In genomic region chr17:60744355-60744958, GRCh38 we compare ENCODE assay signal across 12 cellular contexts.
DNase-seq lines count a peak whose midpoint lies in the region; ATAC-seq and TF ChIP-seq lines count a peak whose summit lies in the region.
"Had no signal": no experiment of that assay in that cellular context is flagged by ENCODE, and none has a peak within 500 bp of the region (broad histone marks: within the 10 kb centered on the region; RNA-seq: fewer than 3 reads in every experiment).

No MANE protein-coding gene starts in this region.

- TF ChIP-seq CTCF in dorsolateral prefrontal cortex (IDR thresholded peaks at IDR 0.05 in 54 of 56, conservative IDR thresholded peaks at IDR 0.05 in 2 of 56; ENCODE audit: low read depth in 1 of 56, partially characterized antibody in 56 of 56) (no peak), upper lobe of right lung (IDR thresholded peaks at IDR 0.05) (no peak)

- intact Hi-C loops in dorsolateral prefrontal cortex (cut with DNase I) = loop anchor here in 1 of 2 donors (2.0 kb wide), 1 partner anchor 666 kb away; no protein-coding TSS in a partner anchor
- intact Hi-C loops in upper lobe of right lung (cut with DNase I) = no loop called here

- no peaks in the 10 kb centered on the region for H3K9me3 Mint-ChIP-seq in T-helper 2 cell treated with Interferon-gamma antibody and Interleukin-4, amounts not matched to agents 5 μg/mL and 100 μg/mL, for 36 hours

- no peaks in the 10 kb centered on the region for H3K9me3 ChIP-seq in muscle layer of duodenum (ENCODE audit: control insufficient read depth in 1 of 2, low read length in 2 of 2)
- H3K9me3 ChIP-seq in upper lobe of right lung = no peaks in the 10 kb centered on the region

- ATAC-seq in upper lobe of right lung (no peak), GM18867 (IDR thresholded peaks at IDR 0.05; ENCODE audit: unreplicated experiment) (no peak)

- H3K27ac Mint-ChIP-seq in T-helper 2 cell treated with Interferon-gamma antibody and Interleukin-4, amounts not matched to agents 5 μg/mL and 100 μg/mL, for 36 hours = no peak overlapping the region

- H3K27me3 Mint-ChIP-seq in T-helper 2 cell treated with Interferon-gamma antibody and Interleukin-4, amounts not matched to agents 5 μg/mL and 100 μg/mL, for 36 hours (ENCODE audit: low read depth) = peaks cover 5% of the 10 kb centered on the region

- H3K27me3 ChIP-seq in dorsolateral prefrontal cortex (no peaks in the 10 kb centered on the region), muscle layer of duodenum (ENCODE audit: low read depth, low read length) (no peaks in the 10 kb centered on the region), upper lobe of right lung (no peaks in the 10 kb centered on the region)

- H3K27ac ChIP-seq in dorsolateral prefrontal cortex (peak overlapping the region; percentile 15 to 94 (median 81)), muscle layer of duodenum (ENCODE audit: low read length) (peak overlapping the region; percentile 54), upper lobe of right lung (peak overlapping the region; percentile 56)

- H3K4me3 Mint-ChIP-seq in T-helper 2 cell treated with Interferon-gamma antibody and Interleukin-4, amounts not matched to agents 5 μg/mL and 100 μg/mL, for 36 hours = no peak overlapping the region

- H3K36me3 Mint-ChIP-seq in T-helper 2 cell treated with Interferon-gamma antibody and Interleukin-4, amounts not matched to agents 5 μg/mL and 100 μg/mL, for 36 hours (ENCODE audit: low read depth) = no peaks in the 10 kb centered on the region

- H3K36me3 ChIP-seq in muscle layer of duodenum (ENCODE audit: control insufficient read depth in 1 of 2, insufficient read depth in 2 of 2, low read length in 2 of 2) (no peaks in the 10 kb centered on the region), upper lobe of right lung (no peaks in the 10 kb centered on the region)

- H3K4me1 ChIP-seq in muscle layer of duodenum (ENCODE audit: control insufficient read depth in 1 of 2, insufficient read depth in 2 of 2, low read length in 2 of 2) = no peaks in the 10 kb centered on the region
- peaks cover 7% of the 10 kb centered on the region for H3K4me1 ChIP-seq in upper lobe of right lung

- peak overlapping the region in 50 of 59 donors; percentile 6 to 59 (median 30) for H3K4me3 ChIP-seq in dorsolateral prefrontal cortex
- H3K4me3 ChIP-seq in muscle layer of duodenum (ENCODE audit: low read depth in 1 of 2, low read length in 2 of 2) = no peak overlapping the region
- peak overlapping the region; percentile 22 for H3K4me3 ChIP-seq in upper lobe of right lung

- no peaks in the 10 kb centered on the region for H3K4me1 Mint-ChIP-seq in T-helper 2 cell treated with Interferon-gamma antibody and Interleukin-4, amounts not matched to agents 5 μg/mL and 100 μg/mL, for 36 hours (ENCODE audit: low read depth)

- DNase-seq in NCI-H526 treated with DMSO at 0.1 percent for 48 hours (lab: John Stamatoyannopoulos, UW) = peak; percentile 65
- no peak for DNase-seq in dorsolateral prefrontal cortex
- no peak for DNase-seq in upper lobe of right lung
- DNase-seq in T-helper 2 cell treated with Interferon-gamma antibody and Interleukin-4, amounts not matched to agents 5 μg/mL and 100 μg/mL, for 36 hours (ENCODE audit: low spot score) = no peak
- DNase-seq in NCI-H2227 treated with DMSO at 0.1 percent for 48 hours (lab: John Stamatoyannopoulos, UW) = no peak
- DNase-seq: activated CD4-positive, alpha-beta T cell treated with anti-CD3 and anti-CD28 coated beads for 1 hour; NCI-H1436 treated with DMSO at 0.1 percent for 48 hours; NCI-H82; SIG-M5; stimulated activated naive CD4-positive, alpha-beta T cell had no signal

Comparison
In these comparisons a context has a peak if more than half of its experiments do, and no peak if none do; other contexts are left out.
1. H3K4me3 ChIP-seq: peak in dorsolateral prefrontal cortex (50 of 59) and upper lobe of right lung (single experiment); none in muscle layer of duodenum (0 of 2).
2. Peak in every context shown above with its lines, with median percentiles within 50 percentile points of each other: H3K27ac ChIP-seq.